In the genomic region with DNA sequence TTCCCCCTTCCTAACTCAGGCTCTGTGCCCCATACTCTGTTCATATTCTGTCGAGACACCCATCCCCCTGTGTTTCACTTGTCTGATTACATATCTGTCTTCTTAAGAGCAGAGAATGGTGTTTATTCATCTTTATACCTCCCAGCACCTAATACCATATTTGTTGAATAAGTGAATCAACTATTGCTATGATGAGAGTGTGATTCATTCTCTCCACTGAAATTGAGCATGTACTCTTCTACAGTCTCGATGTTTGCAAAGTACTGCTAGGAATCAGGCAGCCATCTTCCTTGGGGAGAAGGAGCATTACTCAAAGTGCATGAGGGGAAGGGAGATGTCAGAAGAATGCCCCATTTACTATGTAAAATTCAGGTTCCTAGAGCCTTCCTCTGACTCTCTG, we compare ENCODE assay signal across 26 cellular contexts. TPM values are rescaled to one million over a fixed set of nuclear protein-coding genes. Genes with fewer than 3 reads are reported as not detected.
A peak's percentile ranks its signal among the peaks of the same experiment; 100 is the strongest.
DNase-seq lines count a peak whose midpoint lies in the region; ATAC-seq and TF ChIP-seq lines count a peak whose summit lies in the region.
"Had no signal": no experiment of that assay in that cellular context is flagged by ENCODE, and none has a peak within 500 bp of the region (broad histone marks: within the 10 kb centered on the region; RNA-seq: fewer than 3 reads in every experiment).

No MANE protein-coding gene starts in this region.

- no TSS peak for BruUV-seq in PC-3 (replicated peaks; lab: Mats Ljungman, UMichigan)

- no peaks in the 10 kb centered on the region for H3K9me3 ChIP-seq in PC-3 (ENCODE audit: low read length)
- no peaks in the 10 kb centered on the region for H3K9me3 ChIP-seq in hepatocyte (ENCODE audit: low read depth)
- no peaks in the 10 kb centered on the region for H3K9me3 ChIP-seq in skeletal muscle satellite cell (replicated peaks; ENCODE audit: low read length)
- H3K9me3 ChIP-seq: ovary, transverse colon had no signal

- H3K79me2 ChIP-seq in PC-3 (ENCODE audit: low read length): no peaks in the 10 kb centered on the region
- no peaks in the 10 kb centered on the region for H3K79me2 ChIP-seq in hepatocyte

- CTCF ChIA-PET in PC-3 (lab: Charles Lee): no interaction called here

- H3K36me3 ChIP-seq in PC-3 (ENCODE audit: low read depth, low read length) (no peaks in the 10 kb centered on the region), hepatocyte (replicated peaks; ENCODE audit: insufficient read depth, low read depth) (no peaks in the 10 kb centered on the region), skeletal muscle satellite cell (ENCODE audit: insufficient read depth, low read length) (no peaks in the 10 kb centered on the region)
- H3K36me3 ChIP-seq: ovary, transverse colon had no signal

- H3K4me3 ChIP-seq in PC-3 (ENCODE audit: low read length) (no peak overlapping the region), hepatocyte (no peak overlapping the region), skeletal muscle satellite cell (ENCODE audit: low read length) (no peak overlapping the region)
- H3K4me3 ChIP-seq: GM12878, ovary, transverse colon had no signal

- H3K27ac ChIP-seq in PC-3 (ENCODE audit: low read length) (peak overlapping the region; percentile 96), hepatocyte (peak overlapping the region; percentile 78)
- H3K27ac ChIP-seq: ovary, transverse colon had no signal

- H3K9me2 ChIP-seq in PC-3 (replicated peaks; ENCODE audit: low read length): no peaks in the 10 kb centered on the region
- no peaks in the 10 kb centered on the region for H3K9me2 ChIP-seq in hepatocyte (replicated peaks; ENCODE audit: insufficient read depth)

- H2AFZ ChIP-seq in PC-3 (ENCODE audit: low read length): no peak overlapping the region
- H2AFZ ChIP-seq in hepatocyte: no peak overlapping the region

- H3K4me2 ChIP-seq in PC-3 (ENCODE audit: low read length) (peak overlapping the region; percentile 75), hepatocyte (peak overlapping the region; percentile 17), skeletal muscle satellite cell (ENCODE audit: low read length) (peak overlapping the region; percentile 38)

- WGBS in hepatocyte (ENCODE audit: low lambda C conversion rate, missing lambda C conversion rate): 89% methylated on average over 2 of the region's 2 CpGs

- peaks cover 29% of the 10 kb centered on the region for H3K4me1 ChIP-seq in PC-3 (ENCODE audit: insufficient read depth, low read length)
- H3K4me1 ChIP-seq in hepatocyte (ENCODE audit: insufficient read depth): peaks cover 12% of the 10 kb centered on the region
- peaks cover 31% of the 10 kb centered on the region for H3K4me1 ChIP-seq in skeletal muscle satellite cell (ENCODE audit: control insufficient read depth, insufficient read depth, low read length)
- H3K4me1 ChIP-seq: transverse colon had no signal

- intact Hi-C loops in PC-3 (cut with micrococcal nuclease): no loop called here

- H3K9ac ChIP-seq in PC-3 (ENCODE audit: low read length) (peak overlapping the region; percentile 10; the same call in 1 of the 2 replicates), skeletal muscle satellite cell (ENCODE audit: low read depth, low read length) (no peak overlapping the region)

- no peaks in the 10 kb centered on the region for H4K20me1 ChIP-seq in PC-3 (ENCODE audit: low read length)
- no peaks in the 10 kb centered on the region for H4K20me1 ChIP-seq in hepatocyte (ENCODE audit: insufficient read depth, poor library complexity, severe bottlenecking)

- ATAC-seq in PC-3 (peak; percentile 15; the same call in 1 of the 2 replicates), HG02642 (IDR thresholded peaks at IDR 0.05; ENCODE audit: poor library complexity, unreplicated experiment) (no peak)
- ATAC-seq: activated CD8-positive, alpha-beta T cell treated with anti-CD3 and anti-CD28 coated beads for 36 hours; natural killer cell treated with Interleukin-12 subunit alpha and Interleukin-12 subunit beta and Interleukin-15 and Interleukin-18, amount 100 ng/mL, for 72 hours; stimulated activated naive CD8-positive, alpha-beta T cell treated with anti-CD3 and anti-CD28 coated beads, Interleukin-15, amount 100 ng/mL, for 72 hours; T-cell had no signal

- H3K27me3 ChIP-seq in PC-3 (ENCODE audit: low read length) (no peaks in the 10 kb centered on the region), hepatocyte (no peaks in the 10 kb centered on the region), skeletal muscle satellite cell (ENCODE audit: control insufficient read depth, insufficient read depth, low read length) (no peaks in the 10 kb centered on the region)
- H3K27me3 ChIP-seq: ovary, transverse colon had no signal

- TF ChIP-seq CTCF in PC-3 (conservative IDR thresholded peaks at IDR 0.05; ENCODE audit: low read depth, low read length) (no peak), hepatocyte (IDR thresholded peaks at IDR 0.05; ENCODE audit: poor library complexity) (no peak)

- POLR2A ChIA-PET in PC-3 (lab: Charles Lee; ENCODE audit: unreplicated experiment): no interaction called here

- DNase-seq in ELR (ENCODE audit: low read depth): peak; percentile 26
- peak; percentile 62 for DNase-seq in PC-3
- DNase-seq in hepatocyte (ENCODE audit: low spot score): no peak
- no peak for DNase-seq in germinal center (ENCODE audit: low spot score)
- no peak for DNase-seq in NAMALWA (ENCODE audit: low spot score)
- no peak for DNase-seq in stimulated activated CD4-positive, alpha-beta T cell treated with anti-CD3 and anti-CD28 coated beads, Interleukin-2, amount 100 ng/mL, for 48 hours
- DNase-seq: activated CD4-positive, CD25-positive, alpha-beta regulatory T cell treated with anti-CD3 and anti-CD28 coated beads, Interleukin-2, amount 50 U/mL, for 72 hours; activated CD8-positive, alpha-beta T cell treated with anti-CD3 and anti-CD28 coated beads for 36 hours; activated effector memory CD4-positive, alpha-beta T cell treated with Interleukin-2 at 50 U/mL for 16 hours; CD4-positive, alpha-beta T cell; H7; NCI-H1417; NCI-H2107; NCI-H446 treated with DMSO at 0.1 percent for 48 hours; ovary; SIG-M5; stimulated activated CD4-positive, alpha-beta T cell treated with anti-CD3 and anti-CD28 coated beads, Interleukin-15, amount 100 ng/mL, for 24 hours; stimulated activated naive CD8-positive, alpha-beta T cell treated with anti-CD3 and anti-CD28 coated beads, Interleukin-15, amount 100 ng/mL, for 72 hours; T-cell had no signal

- no peaks in the 10 kb centered on the region for H3F3A ChIP-seq in PC-3 (ENCODE audit: low read length, unreplicated experiment)

RNA-seq across cellular contexts. Expression of a gene that starts 27.0 kb away (rescaled TPM):
- 0.58 TPM in 1 of 2 replicates, not detected in the other for total RNA-seq in PC-3 (2014; rRNA removed)
- 3.8 and 5.1 TPM in 2 replicates for total RNA-seq in hepatocyte
- polyA plus RNA-seq in hepatocyte: 1.6 and 1.9 TPM in 2 replicates
- total RNA-seq in skeletal muscle satellite cell (2012; rRNA removed): 17.9 and 22.6 TPM in 2 replicates
- total RNA-seq: activated CD8-positive, alpha-beta T cell treated with anti-CD3 and anti-CD28 coated beads for 36 hours; CD4-positive, alpha-beta T cell; epithelial cell of proximal tubule; mesothelial cell of epicardium; natural killer cell treated with Interleukin-12 subunit alpha and Interleukin-12 subunit beta and Interleukin-15 and Interleukin-18, amount 100 ng/mL, for 72 hours had no signal

Comparison
In these comparisons a context has a peak if more than half of its experiments do, and no peak if none do; other contexts are left out.
1. DNase-seq: peak in ELR (single experiment) and PC-3 (single experiment); none in hepatocyte (single experiment), germinal center (single experiment), NAMALWA (single experiment) and stimulated activated CD4-positive, alpha-beta T cell treated with anti-CD3 and anti-CD28 coated beads, Interleukin-2, amount 100 ng/mL, for 48 hours (0 of 2).
2. H3K4me2 ChIP-seq: peak in every context shown above with its lines; median percentile 75 in PC-3; 38 in skeletal muscle satellite cell; 17 in hepatocyte.